In genomic region chr2:38427053-38427452, GRCh38 we compare ENCODE assay signal across 27 cellular contexts.
"Had no signal": no experiment of that assay in that cellular context is flagged by ENCODE, and none has a peak within 500 bp of the region (broad histone marks: within the 10 kb centered on the region; RNA-seq: fewer than 3 reads in every experiment).

No MANE protein-coding gene starts in this region.

- H3K9me3 ChIP-seq: adrenal gland, body of pancreas, breast epithelium, Peyer's patch, SJSA1, SK-N-SH had no signal

- DNase-seq: activated CD4-positive, alpha-beta T cell treated with anti-CD3 and anti-CD28 coated beads for 36 hours; activated CD4-positive, alpha-beta T cell treated with anti-CD3 and anti-CD28 coated beads, Interleukin-2, amount 10 ng/mL, durations not matched to agents 7 days and 5 days; activated CD4-positive, alpha-beta T cell treated with anti-CD3 and anti-CD28 coated beads, Interleukin-2, amount 50 U/mL, for 48 hours; activated CD8-positive, alpha-beta T cell treated with anti-CD3 and anti-CD28 coated beads, Interleukin-2, amount 10 ng/mL, durations not matched to agents 7 days and 5 days; activated gamma-delta T cell treated with Interleukin-2 at 50 U/mL for 16 hours; activated naive CD4-positive, alpha-beta T cell treated with anti-CD3 and anti-CD28 coated beads for 36 hours; activated T-cell treated with anti-CD3 and anti-CD28 coated beads, Interleukin-2, amount 50 U/mL, for 24 hours; adrenal gland; body of pancreas; cerebellar nuclear complex; Kasumi-1; MM.1S; NCI-H1092; NCI-H1436 treated with DMSO at 0.1 percent for 48 hours; NCI-H1694 treated with DMSO at 0.1 percent for 48 hours; NCI-H2029 treated with DMSO at 0.1 percent for 48 hours; NCI-H345; NCI-H524 treated with DMSO at 0.1 percent for 48 hours; Peyer's patch; RPMI8226; SHP77 treated with DMSO at 0.1 percent for 48 hours; SK-N-SH had no signal

- H3K36me3 ChIP-seq: adrenal gland, breast epithelium, Peyer's patch, SJSA1 had no signal

- H3K27ac ChIP-seq: adrenal gland, body of pancreas, Peyer's patch, SJSA1 had no signal

- H3K4me1 ChIP-seq: body of pancreas, breast epithelium, Peyer's patch, SJSA1 had no signal

- H3K27me3 ChIP-seq: adrenal gland, body of pancreas, breast epithelium, Peyer's patch had no signal

- H3K4me3 ChIP-seq: adrenal gland, body of pancreas, breast epithelium, Peyer's patch, SJSA1 had no signal

- ATAC-seq: activated CD4-positive, alpha-beta T cell treated with anti-CD3 and anti-CD28 coated beads for 36 hours; activated CD4-positive, CD25-positive, alpha-beta regulatory T cell treated with anti-CD3 and anti-CD28 coated beads, Interleukin-2, amount 50 U/mL, for 24 hours; activated CD8-positive, alpha-beta T cell treated with anti-CD3 and anti-CD28 coated beads, Interleukin-2, amount 10 ng/mL, durations not matched to agents 7 days and 5 days; activated naive CD4-positive, alpha-beta T cell treated with anti-CD3 and anti-CD28 coated beads, Interleukin-2, amount 50 U/mL, for 72 hours; body of pancreas; WTC11 had no signal
